24 cellular contexts compared by ENCODE assay signal in the genomic region with DNA sequence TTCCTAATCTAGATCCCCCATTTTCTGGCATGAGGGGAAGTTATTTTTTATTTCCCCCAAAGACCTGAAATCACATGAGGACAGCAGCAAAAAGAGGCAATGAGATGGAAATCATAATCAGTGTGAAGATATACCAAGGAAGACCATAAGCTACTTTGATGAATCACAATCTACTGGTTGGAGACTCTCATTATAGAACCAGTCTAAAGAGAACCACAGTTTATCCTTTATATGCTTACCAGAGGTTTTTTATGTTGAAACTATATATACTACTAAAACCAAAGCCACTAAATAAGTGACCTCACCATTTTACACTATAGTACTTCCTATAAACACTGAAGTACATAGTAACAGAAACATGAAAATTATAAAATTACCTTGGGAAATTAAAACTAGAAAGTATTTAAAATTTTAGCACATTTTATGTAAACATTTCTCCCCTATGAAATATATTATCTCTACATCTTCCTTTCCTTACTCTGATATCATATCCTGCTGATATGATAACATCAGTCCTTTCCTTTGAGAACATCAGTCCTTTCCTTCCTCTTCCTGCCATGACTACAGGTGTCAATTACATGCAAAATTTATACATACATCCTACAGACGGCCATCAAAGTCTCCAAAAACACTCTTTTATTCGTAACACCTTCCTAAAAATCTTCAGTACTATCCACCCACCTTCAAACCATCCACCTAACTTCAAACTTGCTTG.
DNase-seq lines count a peak whose midpoint lies in the region; ATAC-seq and TF ChIP-seq lines count a peak whose summit lies in the region.
"Had no signal": no experiment of that assay in that cellular context is flagged by ENCODE, and none has a peak within 500 bp of the region (broad histone marks: within the 10 kb centered on the region; RNA-seq: fewer than 3 reads in every experiment).

No MANE protein-coding gene starts in this region.

- ATAC-seq in CD4-positive, CD25-positive, alpha-beta regulatory T cell (ENCODE audit: low read depth in 2 of 2): no peak
- ATAC-seq: gastroesophageal sphincter had no signal

- peak overlapping the region; percentile 81 for H3K27ac ChIP-seq in A673 (ENCODE audit: low read depth, low read length, poor library complexity, severe bottlenecking)
- H3K27ac ChIP-seq in CD4-positive, CD25-positive, alpha-beta regulatory T cell (ENCODE audit: insufficient read depth, low read length, poor library complexity, severe bottlenecking): peak overlapping the region; percentile 15
- H3K27ac ChIP-seq in sigmoid colon: no peak overlapping the region
- H3K27ac ChIP-seq: esophagus squamous epithelium, thyroid gland had no signal

- no peak for TF ChIP-seq CTCF in A673 (conservative IDR thresholded peaks at IDR 0.05; ENCODE audit: low read depth, low read length)
- TF ChIP-seq CTCF in endothelial cell (IDR thresholded peaks at IDR 0.05; ENCODE audit: unreplicated experiment): no peak
- TF ChIP-seq CTCF in sigmoid colon (IDR thresholded peaks at IDR 0.05): no peak

- peaks cover 24% of the 10 kb centered on the region for H3K36me3 ChIP-seq in A673 (ENCODE audit: insufficient read depth, low read length, poor library complexity, severe bottlenecking)
- H3K36me3 ChIP-seq in CD4-positive, CD25-positive, alpha-beta regulatory T cell (ENCODE audit: control insufficient read depth, insufficient read depth, low read length): peaks cover 83% of the 10 kb centered on the region
- peaks cover 0 to 80% (median 16%) of the 10 kb centered on the region in 4 donors for H3K36me3 ChIP-seq in sigmoid colon

- H3K4me3 Mint-ChIP-seq in CD4-positive, CD25-positive, alpha-beta regulatory T cell: no peak overlapping the region
- H3K4me3 Mint-ChIP-seq in activated CD4-positive, alpha-beta memory T cell treated with anti-CD3 and anti-CD28 coated beads, Interleukin-2, amount 10 ng/mL, durations not matched to agents 7 days and 5 days: no peak overlapping the region
- H3K4me3 Mint-ChIP-seq in endothelial cell (ENCODE audit: unreplicated experiment): peak overlapping the region; percentile 48

- BruUV-seq in A673 (replicated peaks; lab: Mats Ljungman, UMichigan): no TSS peak

- POLR2A ChIA-PET in A673 (lab: Charles Lee; ENCODE audit: low non-redundant PET): no interaction called here
- POLR2A ChIA-PET in activated CD4-positive, alpha-beta memory T cell treated with anti-CD3 and anti-CD28 coated beads, Interleukin-2, amount 10 ng/mL, durations not matched to agents 7 days and 5 days (lab: Charles Lee): interaction anchor here (0.9 to 1.0 kb wide), 2 partner anchors 9 to 14 kb away, joined by 3 read pairs; no protein-coding TSS in a partner anchor

- H3K27me3 ChIP-seq in A673 (replicated peaks; ENCODE audit: insufficient read depth, low read depth, low read length, poor library complexity): no peaks in the 10 kb centered on the region
- H3K27me3 ChIP-seq in CD4-positive, CD25-positive, alpha-beta regulatory T cell (ENCODE audit: control insufficient read depth, insufficient read depth, low read length): no peaks in the 10 kb centered on the region
- no peaks in the 10 kb centered on the region for H3K27me3 ChIP-seq in sigmoid colon
- H3K27me3 ChIP-seq: esophagus squamous epithelium, gastroesophageal sphincter, MG63, thyroid gland had no signal

- TF ChIP-seq POLR2A in sigmoid colon (IDR thresholded peaks at IDR 0.05): no peak

- DNase-seq in A673 (ENCODE audit: low spot score) (peak; percentile 33), endothelial cell (ENCODE audit: low spot score) (no peak), sigmoid colon (no peak), EL (no peak), DMS114 treated with DMSO at 0.1 percent for 48 hours (lab: John Stamatoyannopoulos, UW; ENCODE audit: unreplicated experiment) (no peak)
- no peak for DNase-seq in CD4-positive, CD25-positive, alpha-beta regulatory T cell
- DNase-seq in activated CD4-positive, alpha-beta memory T cell treated with anti-CD3 and anti-CD28 coated beads, Interleukin-2, amount 10 ng/mL, durations not matched to agents 7 days and 5 days: no peak
- no peak for DNase-seq in activated CD8-positive, alpha-beta memory T cell treated with anti-CD3 and anti-CD28 coated beads, Interleukin-2, amount 50 U/mL, for 4 hours
- DNase-seq: activated CD4-positive, CD25-positive, alpha-beta regulatory T cell treated with anti-CD3 and anti-CD28 coated beads, Interleukin-2, amount 50 U/mL, for 72 hours; activated CD8-positive, alpha-beta memory T cell treated with anti-CD3 and anti-CD28 coated beads, Interleukin-2, amount 50 U/mL, for 48 hours; effector memory CD4-positive, alpha-beta T cell; esophagus squamous epithelium; kidney; MG63; NCI-H1436; NCI-H510A treated with DMSO at 0.1 percent for 48 hours; retina; stimulated activated CD4-positive, alpha-beta T cell treated with anti-CD3 and anti-CD28 coated beads, Interleukin-2, amount 100 ng/mL, for 48 hours; stimulated activated naive CD4-positive, alpha-beta T cell treated with Interleukin-2 at 50 U/mL for 16 hours; T1000; thyroid gland had no signal

- no peak for TF ChIP-seq EP300 in sigmoid colon (IDR thresholded peaks at IDR 0.05)

- H3K36me3 Mint-ChIP-seq in CD4-positive, CD25-positive, alpha-beta regulatory T cell: peaks cover 47% of the 10 kb centered on the region
- peaks cover 48% of the 10 kb centered on the region for H3K36me3 Mint-ChIP-seq in activated CD4-positive, alpha-beta memory T cell treated with anti-CD3 and anti-CD28 coated beads, Interleukin-2, amount 10 ng/mL, durations not matched to agents 7 days and 5 days (ENCODE audit: low read depth)
- peaks cover 30% of the 10 kb centered on the region for H3K36me3 Mint-ChIP-seq in endothelial cell (ENCODE audit: low read depth, unreplicated experiment)

- H3K9me3 ChIP-seq in A673 (ENCODE audit: low read depth, low read length, poor library complexity, severe bottlenecking) (no peaks in the 10 kb centered on the region), sigmoid colon (no peaks in the 10 kb centered on the region)
- H3K9me3 ChIP-seq in CD4-positive, CD25-positive, alpha-beta regulatory T cell (ENCODE audit: control insufficient read depth in 2 of 2, low read length in 2 of 2): no peaks in the 10 kb centered on the region
- H3K9me3 ChIP-seq: esophagus squamous epithelium, gastroesophageal sphincter, MG63, thyroid gland had no signal

- intact Hi-C loops in A673 (cut with micrococcal nuclease; ENCODE audit: unreplicated experiment) (no loop called here), sigmoid colon (cut with DNase I) (no loop called here)

- H3K4me1 ChIP-seq in A673 (ENCODE audit: insufficient read depth, low read length, poor library complexity, severe bottlenecking) (peaks cover 44% of the 10 kb centered on the region), sigmoid colon (no peaks in the 10 kb centered on the region)
- H3K4me1 ChIP-seq in CD4-positive, CD25-positive, alpha-beta regulatory T cell (ENCODE audit: control insufficient read depth, insufficient read depth, low read length, poor library complexity, severe bottlenecking): peaks cover 9% of the 10 kb centered on the region
- H3K4me1 ChIP-seq: esophagus squamous epithelium, gastroesophageal sphincter, thyroid gland had no signal

- WGBS in sigmoid colon, 2 donors: 85 to 94% methylated on average over 2 of the region's 2 CpGs

- H3K4me3 ChIP-seq in A673 (ENCODE audit: low read depth, low read length, poor library complexity, severe bottlenecking) (no peak overlapping the region), sigmoid colon (no peak overlapping the region)
- peak overlapping the region; percentile 1 for H3K4me3 ChIP-seq in CD4-positive, CD25-positive, alpha-beta regulatory T cell (ENCODE audit: low read depth, low read length)
- H3K4me3 ChIP-seq: esophagus squamous epithelium, gastroesophageal sphincter, lung, MG63, SK-N-MC, thyroid gland had no signal

- peaks cover 11 to 34% (median 26%) of the 10 kb centered on the region in 4 donors for H3K4me1 Mint-ChIP-seq in CD4-positive, CD25-positive, alpha-beta regulatory T cell
- H3K4me1 Mint-ChIP-seq in activated CD4-positive, alpha-beta memory T cell treated with anti-CD3 and anti-CD28 coated beads, Interleukin-2, amount 10 ng/mL, durations not matched to agents 7 days and 5 days: peaks cover 19% of the 10 kb centered on the region
- peaks cover 19% of the 10 kb centered on the region for H3K4me1 Mint-ChIP-seq in endothelial cell (ENCODE audit: unreplicated experiment)

- H3K27me3 Mint-ChIP-seq in CD4-positive, CD25-positive, alpha-beta regulatory T cell: no peaks in the 10 kb centered on the region
- H3K27me3 Mint-ChIP-seq in activated CD4-positive, alpha-beta memory T cell treated with anti-CD3 and anti-CD28 coated beads, Interleukin-2, amount 10 ng/mL, durations not matched to agents 7 days and 5 days: no peaks in the 10 kb centered on the region
- no peaks in the 10 kb centered on the region for H3K27me3 Mint-ChIP-seq in endothelial cell (ENCODE audit: unreplicated experiment)

- H3K9me3 Mint-ChIP-seq in CD4-positive, CD25-positive, alpha-beta regulatory T cell: no peaks in the 10 kb centered on the region
- H3K9me3 Mint-ChIP-seq in activated CD4-positive, alpha-beta memory T cell treated with anti-CD3 and anti-CD28 coated beads, Interleukin-2, amount 10 ng/mL, durations not matched to agents 7 days and 5 days: no peaks in the 10 kb centered on the region
- no peaks in the 10 kb centered on the region for H3K9me3 Mint-ChIP-seq in endothelial cell (ENCODE audit: unreplicated experiment)

- CTCF ChIA-PET in A673 (lab: Charles Lee): no interaction called here
- CTCF ChIA-PET in activated CD4-positive, alpha-beta memory T cell treated with anti-CD3 and anti-CD28 coated beads, Interleukin-2, amount 10 ng/mL, durations not matched to agents 7 days and 5 days (lab: Charles Lee): no interaction called here

- peak overlapping the region; percentile 11 to 86 (median 65) for H3K27ac Mint-ChIP-seq in CD4-positive, CD25-positive, alpha-beta regulatory T cell
- H3K27ac Mint-ChIP-seq in activated CD4-positive, alpha-beta memory T cell treated with anti-CD3 and anti-CD28 coated beads, Interleukin-2, amount 10 ng/mL, durations not matched to agents 7 days and 5 days: peak overlapping the region; percentile 41
- peak overlapping the region; percentile 88 for H3K27ac Mint-ChIP-seq in endothelial cell (ENCODE audit: unreplicated experiment)

Comparison
In these comparisons a context has a peak if more than half of its experiments do, and no peak if none do; other contexts are left out.
1. H3K27ac ChIP-seq: peak in A673 (single experiment) and CD4-positive, CD25-positive, alpha-beta regulatory T cell (single experiment); none in sigmoid colon (0 of 4).
2. Peak in every context shown above with its lines, with median percentiles within 50 percentile points of each other: H3K27ac Mint-ChIP-seq.